28 cellular contexts compared by ENCODE assay signal in the genomic region with DNA sequence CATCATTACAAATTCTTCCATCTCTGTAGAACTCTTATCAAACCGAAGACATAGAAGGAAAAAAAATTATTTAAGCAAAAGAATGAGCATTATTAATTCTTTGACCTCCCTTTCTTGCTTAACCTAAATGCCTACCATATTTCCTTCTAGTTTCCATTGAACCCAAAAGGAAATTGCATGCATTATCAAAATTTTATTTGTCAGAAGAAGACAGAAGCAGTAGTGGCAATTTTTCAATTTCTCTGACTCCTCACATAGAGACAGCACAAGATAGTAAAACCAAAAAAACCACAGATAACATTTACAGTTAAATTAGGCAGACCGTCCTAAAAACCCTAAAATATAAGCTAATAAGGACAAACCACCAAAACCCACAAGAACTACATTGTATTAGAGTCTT.
"Had no signal": no experiment of that assay in that cellular context is flagged by ENCODE, and none has a peak within 500 bp of the region (broad histone marks: within the 10 kb centered on the region; RNA-seq: fewer than 3 reads in every experiment).

No MANE protein-coding gene starts in this region.

- H3K27ac ChIP-seq: ascending aorta had no signal

- H3K9me3 ChIP-seq: ascending aorta had no signal

- H3K27me3 Mint-ChIP-seq: activated CD4-positive, alpha-beta T cell treated with anti-CD3 and anti-CD28 coated beads, Interleukin-2, amount 10 ng/mL, durations not matched to agents 24 days and 14 days; activated CD8-positive, alpha-beta memory T cell treated with anti-CD3 and anti-CD28 coated beads, Interleukin-2, amount 10 ng/mL, durations not matched to agents 7 days and 5 days; brain; central memory CD8-positive, alpha-beta T cell had no signal

- H3K4me1 Mint-ChIP-seq: WTC11 had no signal

- H3K27me3 ChIP-seq: ascending aorta had no signal

- DNase-seq: activated CD4-positive, alpha-beta T cell treated with anti-CD3 and anti-CD28 coated beads, Interleukin-2, amount 10 ng/mL, durations not matched to agents 24 days and 14 days; activated CD4-positive, alpha-beta T cell treated with anti-CD3 and anti-CD28 coated beads, Interleukin-2, amount 50 U/mL, for 48 hours; activated CD4-positive, CD25-positive, alpha-beta regulatory T cell treated with anti-CD3 and anti-CD28 coated beads, Interleukin-2, amount 50 U/mL, for 72 hours; activated CD8-positive, alpha-beta memory T cell treated with anti-CD3 and anti-CD28 coated beads, Interleukin-2, amount 10 ng/mL, durations not matched to agents 7 days and 5 days; activated gamma-delta T cell treated with Interleukin-2 at 50 U/mL for 16 hours; activated naive CD4-positive, alpha-beta T cell treated with anti-CD3 and anti-CD28 coated beads, Interleukin-2, amount 50 U/mL, for 16 hours; activated T-cell treated with anti-CD3 and anti-CD28 coated beads, Interleukin-2, amount 50 U/mL, for 4 hours; amniotic stem cell; IMR-90; Kasumi-1; KBM-7; NCI-H1092; NCI-H1417; NCI-H1694; NCI-H2029; NCI-H2107; NCI-H2171 treated with DMSO at 0.1 percent for 48 hours; NCI-H345; NCI-H510A; NCI-H69; PC-3; SIG-M5; T-helper 1 cell had no signal

- ATAC-seq: activated CD8-positive, alpha-beta memory T cell treated with anti-CD3 and anti-CD28 coated beads, Interleukin-2, amount 10 ng/mL, durations not matched to agents 7 days and 5 days; activated T-cell treated with anti-CD3 and anti-CD28 coated beads, Interleukin-2, amount 50 U/mL, for 4 hours; PC-3; WTC11 had no signal

- H3K4me3 Mint-ChIP-seq: activated CD4-positive, alpha-beta T cell treated with anti-CD3 and anti-CD28 coated beads, Interleukin-2, amount 10 ng/mL, durations not matched to agents 24 days and 14 days; activated CD8-positive, alpha-beta memory T cell treated with anti-CD3 and anti-CD28 coated beads, Interleukin-2, amount 10 ng/mL, durations not matched to agents 7 days and 5 days; activated T-cell treated with anti-CD3 and anti-CD28 coated beads, Interleukin-2, amount 50 U/mL, for 4 hours; brain; central memory CD8-positive, alpha-beta T cell; WTC11 had no signal

- H3K27ac Mint-ChIP-seq: activated CD4-positive, alpha-beta T cell treated with anti-CD3 and anti-CD28 coated beads, Interleukin-2, amount 10 ng/mL, durations not matched to agents 24 days and 14 days; activated CD8-positive, alpha-beta memory T cell treated with anti-CD3 and anti-CD28 coated beads, Interleukin-2, amount 10 ng/mL, durations not matched to agents 7 days and 5 days; activated T-helper 2 cell treated with anti-CD3 and anti-CD28 coated beads, Interferon-gamma antibody, Interleukin-2, Interleukin-4, amounts not matched to agents 10 μg/mL and 5 μg/mL and 100 μg/mL, durations not matched to agents 14 hours and 24 hours and 36 hours; brain; WTC11 had no signal

- H3K4me3 ChIP-seq: ascending aorta had no signal

- H3K9me3 Mint-ChIP-seq: activated T-cell treated with anti-CD3 and anti-CD28 coated beads, Interleukin-2, amount 50 U/mL, for 4 hours; activated T-helper 2 cell treated with anti-CD3 and anti-CD28 coated beads, Interferon-gamma antibody, Interleukin-2, Interleukin-4, amounts not matched to agents 10 μg/mL and 5 μg/mL and 100 μg/mL, durations not matched to agents 14 hours and 24 hours and 36 hours; central memory CD8-positive, alpha-beta T cell had no signal

- H3K4me1 ChIP-seq: ascending aorta had no signal
